Comparison of ENCODE assay signal across 40 cellular contexts in the genomic region with DNA sequence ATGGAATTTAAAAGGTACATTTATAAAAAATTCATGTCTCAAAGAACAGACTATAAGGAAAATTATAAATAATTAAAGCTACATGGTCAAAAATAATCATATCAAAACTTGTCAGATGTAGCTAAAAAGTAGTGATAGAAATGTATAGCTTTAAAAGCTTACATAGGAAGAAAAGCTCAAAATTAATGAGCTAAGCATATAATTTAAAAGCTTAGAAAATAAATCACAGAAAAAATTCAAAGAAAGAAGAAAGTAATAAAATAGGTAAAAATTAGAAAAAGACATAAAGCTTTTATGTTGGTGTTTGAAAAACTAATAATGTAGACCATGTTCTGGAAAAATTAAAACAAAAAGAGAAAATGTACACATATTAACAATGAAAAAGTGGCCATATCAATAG. TPM values are rescaled to one million over a fixed set of nuclear protein-coding genes. Genes with fewer than 3 reads are reported as not detected.
"Had no signal": no experiment of that assay in that cellular context is flagged by ENCODE, and none has a peak within 500 bp of the region (broad histone marks: within the 10 kb centered on the region; RNA-seq: fewer than 3 reads in every experiment).

No MANE protein-coding gene starts in this region.

- FAIRE-seq: bronchial epithelial cell had no signal

- DNase-seq: activated CD4-positive, alpha-beta memory T cell treated with anti-CD3 and anti-CD28 coated beads for 36 hours; activated CD4-positive, alpha-beta T cell treated with anti-CD3 and anti-CD28 coated beads for 36 hours; activated CD4-positive, alpha-beta T cell treated with anti-CD3 and anti-CD28 coated beads, Interleukin-2, amount 10 ng/mL, durations not matched to agents 24 days and 14 days; activated CD4-positive, CD25-positive, alpha-beta regulatory T cell; activated CD4-positive, CD25-positive, alpha-beta regulatory T cell treated with anti-CD3 and anti-CD28 coated beads, Interleukin-2, amount 50 U/mL, for 72 hours; activated CD8-positive, alpha-beta memory T cell treated with anti-CD3 and anti-CD28 coated beads, Interleukin-2, amount 10 ng/mL, durations not matched to agents 7 days and 5 days; activated CD8-positive, alpha-beta memory T cell treated with anti-CD3 and anti-CD28 coated beads, Interleukin-2, amount 50 U/mL, for 4 hours; activated CD8-positive, alpha-beta T cell treated with anti-CD3 and anti-CD28 coated beads, Interleukin-2, amount 10 ng/mL, durations not matched to agents 7 days and 5 days; activated effector memory CD4-positive, alpha-beta T cell treated with anti-CD3 and anti-CD28 coated beads, Interleukin-2, amount 50 U/mL, for 16 hours; activated naive CD4-positive, alpha-beta T cell treated with anti-CD3 and anti-CD28 coated beads for 36 hours; activated naive CD8-positive, alpha-beta T cell treated with anti-CD3 and anti-CD28 coated beads for 36 hours; activated naive CD8-positive, alpha-beta T cell treated with anti-CD3 and anti-CD28 coated beads, Interleukin-2, amount 50 U/mL, for 24 hours; activated T-cell treated with anti-CD3 and anti-CD28 coated beads, Interleukin-2, amount 50 U/mL, for 1 hour; activated T-cell treated with anti-CD3 and anti-CD28 coated beads, Interleukin-2, amount 50 U/mL, for 48 hours; adrenal gland; anterior cingulate cortex; brain microvascular endothelial cell; dorsolateral prefrontal cortex; effector memory CD4-positive, alpha-beta T cell; endodermal cell; erythroblast; foreskin keratinocyte; gastrocnemius medialis; glutamatergic neuron; heart left ventricle; T-helper 9 cell had no signal

- H3K36me3 Mint-ChIP-seq: activated CD4-positive, alpha-beta memory T cell treated with anti-CD3 and anti-CD28 coated beads for 36 hours had no signal

- H3K27ac Mint-ChIP-seq: activated CD4-positive, alpha-beta memory T cell treated with anti-CD3 and anti-CD28 coated beads for 36 hours; activated CD4-positive, alpha-beta T cell treated with anti-CD3 and anti-CD28 coated beads for 36 hours; activated CD4-positive, alpha-beta T cell treated with anti-CD3 and anti-CD28 coated beads, Interleukin-2, amount 10 ng/mL, durations not matched to agents 24 days and 14 days; activated CD8-positive, alpha-beta memory T cell treated with anti-CD3 and anti-CD28 coated beads, Interleukin-2, amount 10 ng/mL, durations not matched to agents 7 days and 5 days; activated CD8-positive, alpha-beta T cell treated with anti-CD3 and anti-CD28 coated beads, Interleukin-2, amount 10 ng/mL, durations not matched to agents 7 days and 5 days; activated naive CD4-positive, alpha-beta T cell treated with anti-CD3 and anti-CD28 coated beads for 36 hours; activated naive CD4-positive, alpha-beta T cell treated with anti-CD3 and anti-CD28 coated beads, Interleukin-2, amount 50 U/mL, for 24 hours; activated naive CD8-positive, alpha-beta T cell treated with anti-CD3 and anti-CD28 coated beads for 36 hours; activated naive CD8-positive, alpha-beta T cell treated with anti-CD3 and anti-CD28 coated beads, Interleukin-2, amount 50 U/mL, for 24 hours; activated T-helper 1 cell treated with anti-CD3 and anti-CD28 coated beads, Interleukin-12 subunit alpha, Interleukin-12 subunit beta, Interleukin-2, Interleukin-4 antibody, amounts not matched to agents 30 ng/mL and 10 ng/mL and 1 ng/mL, durations not matched to agents 14 hours and 24 hours and 36 hours; activated T-helper 2 cell treated with anti-CD3 and anti-CD28 coated beads, Interferon-gamma antibody, Interleukin-2, Interleukin-4, amounts not matched to agents 10 μg/mL and 5 μg/mL and 100 μg/mL, durations not matched to agents 14 hours and 24 hours and 36 hours; dendritic cell treated with granulocyte-macrophage colony-stimulating factor and Interleukin-4, amounts not matched to agents 40 ng/mL and 50 ng/mL, for 4 days; endodermal cell; T-helper 1 cell treated with Interleukin-12 subunit alpha and Interleukin-12 subunit beta and Interleukin-4 antibody, amounts not matched to agents 30 μg/mL and 1 μg/mL, for 36 hours had no signal

- H3K27me3 Mint-ChIP-seq: activated CD4-positive, alpha-beta memory T cell treated with anti-CD3 and anti-CD28 coated beads for 36 hours; activated CD4-positive, alpha-beta T cell treated with anti-CD3 and anti-CD28 coated beads for 36 hours; activated CD4-positive, alpha-beta T cell treated with anti-CD3 and anti-CD28 coated beads, Interleukin-2, amount 10 ng/mL, durations not matched to agents 24 days and 14 days; activated CD8-positive, alpha-beta memory T cell treated with anti-CD3 and anti-CD28 coated beads, Interleukin-2, amount 10 ng/mL, durations not matched to agents 7 days and 5 days; activated naive CD8-positive, alpha-beta T cell treated with anti-CD3 and anti-CD28 coated beads for 36 hours; activated naive CD8-positive, alpha-beta T cell treated with anti-CD3 and anti-CD28 coated beads, Interleukin-2, amount 50 U/mL, for 24 hours; central memory CD8-positive, alpha-beta T cell; dendritic cell treated with granulocyte-macrophage colony-stimulating factor and Interleukin-4, amounts not matched to agents 40 ng/mL and 50 ng/mL, for 4 days had no signal

- H3K9me3 ChIP-seq: gastrocnemius medialis had no signal

- H3K27ac ChIP-seq: adrenal gland, brain microvascular endothelial cell, coronary artery, dorsolateral prefrontal cortex, esophagus muscularis mucosa, foreskin keratinocyte, gastrocnemius medialis, heart left ventricle had no signal

- H3K9me3 Mint-ChIP-seq: activated CD4-positive, alpha-beta T cell treated with anti-CD3 and anti-CD28 coated beads, Interleukin-2, amount 10 ng/mL, durations not matched to agents 24 days and 14 days; activated T-helper 1 cell treated with anti-CD3 and anti-CD28 coated beads, Interleukin-12 subunit alpha, Interleukin-12 subunit beta, Interleukin-2, Interleukin-4 antibody, amounts not matched to agents 30 ng/mL and 10 ng/mL and 1 ng/mL, durations not matched to agents 14 hours and 24 hours and 36 hours; central memory CD8-positive, alpha-beta T cell; dendritic cell treated with granulocyte-macrophage colony-stimulating factor and Interleukin-4, amounts not matched to agents 40 ng/mL and 50 ng/mL, for 4 days; T-helper 1 cell treated with Interleukin-12 subunit alpha and Interleukin-12 subunit beta and Interleukin-4 antibody, amounts not matched to agents 30 μg/mL and 1 μg/mL, for 36 hours had no signal

- H3K27me3 ChIP-seq: adrenal gland, brain microvascular endothelial cell, dorsolateral prefrontal cortex, esophagus muscularis mucosa, foreskin keratinocyte, gastrocnemius medialis, heart left ventricle had no signal

- H3K4me3 Mint-ChIP-seq: activated CD4-positive, alpha-beta memory T cell treated with anti-CD3 and anti-CD28 coated beads for 36 hours; activated CD4-positive, alpha-beta T cell treated with anti-CD3 and anti-CD28 coated beads for 36 hours; activated CD4-positive, alpha-beta T cell treated with anti-CD3 and anti-CD28 coated beads, Interleukin-2, amount 10 ng/mL, durations not matched to agents 24 days and 14 days; activated CD8-positive, alpha-beta memory T cell treated with anti-CD3 and anti-CD28 coated beads, Interleukin-2, amount 10 ng/mL, durations not matched to agents 7 days and 5 days; activated CD8-positive, alpha-beta T cell treated with anti-CD3 and anti-CD28 coated beads, Interleukin-2, amount 10 ng/mL, durations not matched to agents 7 days and 5 days; activated naive CD4-positive, alpha-beta T cell treated with anti-CD3 and anti-CD28 coated beads for 36 hours; activated naive CD4-positive, alpha-beta T cell treated with anti-CD3 and anti-CD28 coated beads, Interleukin-2, amount 50 U/mL, for 24 hours; activated naive CD8-positive, alpha-beta T cell treated with anti-CD3 and anti-CD28 coated beads for 36 hours; activated naive CD8-positive, alpha-beta T cell treated with anti-CD3 and anti-CD28 coated beads, Interleukin-2, amount 50 U/mL, for 24 hours; activated T-helper 1 cell treated with anti-CD3 and anti-CD28 coated beads, Interleukin-12 subunit alpha, Interleukin-12 subunit beta, Interleukin-2, Interleukin-4 antibody, amounts not matched to agents 30 ng/mL and 10 ng/mL and 1 ng/mL, durations not matched to agents 14 hours and 24 hours and 36 hours; central memory CD8-positive, alpha-beta T cell; dendritic cell treated with granulocyte-macrophage colony-stimulating factor and Interleukin-4, amounts not matched to agents 40 ng/mL and 50 ng/mL, for 4 days; endodermal cell; T-helper 1 cell treated with Interleukin-12 subunit alpha and Interleukin-12 subunit beta and Interleukin-4 antibody, amounts not matched to agents 30 μg/mL and 1 μg/mL, for 36 hours had no signal

- H3K4me3 ChIP-seq: adrenal gland, coronary artery, dorsolateral prefrontal cortex, esophagus muscularis mucosa, gastrocnemius medialis, heart left ventricle had no signal

- H3K36me3 ChIP-seq: adrenal gland, brain microvascular endothelial cell, esophagus muscularis mucosa, gastrocnemius medialis, heart left ventricle had no signal

RNA-seq across cellular contexts. Expression of a gene that starts 38.4 kb away (rescaled TPM):
- total RNA-seq: activated CD4-positive, alpha-beta memory T cell treated with anti-CD3 and anti-CD28 coated beads for 36 hours; activated CD4-positive, alpha-beta T cell treated with anti-CD3 and anti-CD28 coated beads for 36 hours; activated CD4-positive, alpha-beta T cell treated with anti-CD3 and anti-CD28 coated beads, Interleukin-2, amount 10 ng/mL, durations not matched to agents 24 days and 14 days; activated CD8-positive, alpha-beta memory T cell treated with anti-CD3 and anti-CD28 coated beads for 36 hours; activated CD8-positive, alpha-beta memory T cell treated with anti-CD3 and anti-CD28 coated beads, Interleukin-2, amount 10 ng/mL, durations not matched to agents 7 days and 5 days; activated CD8-positive, alpha-beta T cell treated with anti-CD3 and anti-CD28 coated beads, Interleukin-2, amount 10 ng/mL, durations not matched to agents 7 days and 5 days; activated naive CD4-positive, alpha-beta T cell treated with anti-CD3 and anti-CD28 coated beads for 36 hours; activated naive CD8-positive, alpha-beta T cell treated with anti-CD3 and anti-CD28 coated beads for 36 hours; activated T-helper 1 cell treated with anti-CD3 and anti-CD28 coated beads, Interleukin-12 subunit alpha, Interleukin-12 subunit beta, Interleukin-2, Interleukin-4 antibody, amounts not matched to agents 30 ng/mL and 10 ng/mL and 1 ng/mL, durations not matched to agents 14 hours and 24 hours and 36 hours; activated T-helper 2 cell treated with anti-CD3 and anti-CD28 coated beads, Interferon-gamma antibody, Interleukin-2, Interleukin-4, amounts not matched to agents 10 μg/mL and 5 μg/mL and 100 μg/mL, durations not matched to agents 14 hours and 24 hours and 36 hours; adrenal gland; astrocyte; bronchial epithelial cell; cardiac septum; cerebellum; dorsolateral prefrontal cortex; endodermal cell; esophagus muscularis mucosa; foreskin keratinocyte; gastrocnemius medialis; heart left ventricle; T-helper 2 cell treated with Interferon-gamma antibody and Interleukin-4, amounts not matched to agents 100 ng/mL and 5 ng/mL, for 36 hours had no signal

RNA-seq across cellular contexts. Expression of a gene that starts 58.0 kb away (rescaled TPM):
- total RNA-seq: activated CD4-positive, alpha-beta memory T cell treated with anti-CD3 and anti-CD28 coated beads for 36 hours; activated CD4-positive, alpha-beta T cell treated with anti-CD3 and anti-CD28 coated beads for 36 hours; activated CD4-positive, alpha-beta T cell treated with anti-CD3 and anti-CD28 coated beads, Interleukin-2, amount 10 ng/mL, durations not matched to agents 24 days and 14 days; activated CD8-positive, alpha-beta memory T cell treated with anti-CD3 and anti-CD28 coated beads for 36 hours; activated CD8-positive, alpha-beta memory T cell treated with anti-CD3 and anti-CD28 coated beads, Interleukin-2, amount 10 ng/mL, durations not matched to agents 7 days and 5 days; activated CD8-positive, alpha-beta T cell treated with anti-CD3 and anti-CD28 coated beads, Interleukin-2, amount 10 ng/mL, durations not matched to agents 7 days and 5 days; activated naive CD4-positive, alpha-beta T cell treated with anti-CD3 and anti-CD28 coated beads for 36 hours; activated naive CD8-positive, alpha-beta T cell treated with anti-CD3 and anti-CD28 coated beads for 36 hours; activated T-helper 1 cell treated with anti-CD3 and anti-CD28 coated beads, Interleukin-12 subunit alpha, Interleukin-12 subunit beta, Interleukin-2, Interleukin-4 antibody, amounts not matched to agents 30 ng/mL and 10 ng/mL and 1 ng/mL, durations not matched to agents 14 hours and 24 hours and 36 hours; activated T-helper 2 cell treated with anti-CD3 and anti-CD28 coated beads, Interferon-gamma antibody, Interleukin-2, Interleukin-4, amounts not matched to agents 10 μg/mL and 5 μg/mL and 100 μg/mL, durations not matched to agents 14 hours and 24 hours and 36 hours; adrenal gland; astrocyte; bronchial epithelial cell; cardiac septum; endodermal cell; esophagus muscularis mucosa; foreskin keratinocyte; gastrocnemius medialis; heart left ventricle; T-helper 2 cell treated with Interferon-gamma antibody and Interleukin-4, amounts not matched to agents 100 ng/mL and 5 ng/mL, for 36 hours had no signal
